Comparison of ENCODE assay signal across 12 cellular contexts in genomic region chr12:6771091-6771495, GRCh38. TPM values are rescaled to one million over a fixed set of nuclear protein-coding genes. Genes with fewer than 3 reads are reported as not detected.
A peak's percentile ranks its signal among the peaks of the same experiment; 100 is the strongest.
DNase-seq lines count a peak whose midpoint lies in the region; ATAC-seq and TF ChIP-seq lines count a peak whose summit lies in the region.
"Had no signal": no experiment of that assay in that cellular context is flagged by ENCODE, and none has a peak within 500 bp of the region (broad histone marks: within the 10 kb centered on the region; RNA-seq: fewer than 3 reads in every experiment).

No MANE protein-coding gene starts in this region.

- H3K4me1 ChIP-seq in gastroesophageal sphincter, result peaks cover 0 to 72% (median 44%) of the 10 kb centered on the region in 3 donors
- peaks cover 6 to 79% (median 52%) of the 10 kb centered on the region in 4 donors for H3K4me1 ChIP-seq in transverse colon

- H3K36me3 Mint-ChIP-seq in activated T-cell treated with anti-CD3 and anti-CD28 coated beads, Interleukin-2, amount 50 U/mL, for 72 hours (ENCODE audit: insufficient read depth in 2 of 2), result peaks cover 20 to 22% of the 10 kb centered on the region in 2 donors
- H3K36me3 Mint-ChIP-seq: naive thymus-derived CD8-positive, alpha-beta T cell had no signal

- H3K27ac Mint-ChIP-seq in activated T-cell treated with anti-CD3 and anti-CD28 coated beads, Interleukin-2, amount 50 U/mL, for 72 hours, result no peak overlapping the region

- WGBS in gastroesophageal sphincter (ENCODE audit: low coverage in 1 of 2), 2 donors, result 60% methylated on average over 1 of the region's 4 CpGs; no CpG with 5 or more reads in 1 of the 2 donors
- 70 to 91% methylated on average over 3 to 4 of the region's 4 CpGs for WGBS in transverse colon (ENCODE audit: low coverage in 1 of 2), 2 donors

- H3K27me3 ChIP-seq in WERI-Rb-1 (ENCODE audit: insufficient read depth, low read depth, severe bottlenecking) (no peaks in the 10 kb centered on the region), gastroesophageal sphincter (no peaks in the 10 kb centered on the region), transverse colon (no peaks in the 10 kb centered on the region)

- no peaks in the 10 kb centered on the region for H3K9me3 Mint-ChIP-seq in activated T-cell treated with anti-CD3 and anti-CD28 coated beads, Interleukin-2, amount 50 U/mL, for 72 hours
- H3K9me3 Mint-ChIP-seq: naive thymus-derived CD8-positive, alpha-beta T cell had no signal

- H3K9me3 ChIP-seq in WERI-Rb-1 (ENCODE audit: severe bottlenecking) (no peaks in the 10 kb centered on the region), gastroesophageal sphincter (no peaks in the 10 kb centered on the region), transverse colon (no peaks in the 10 kb centered on the region)

- in situ Hi-C loops in transverse colon (cut with MboI; ENCODE audit: low pct_ligation_motif_present in 1 of 4, low pct_unique_long_range_greater_than_20kb in 1 of 4, low sequenced_read_pairs in 3 of 4), result no loop called here

- peaks cover 22% of the 10 kb centered on the region for H3K27me3 Mint-ChIP-seq in activated T-cell treated with anti-CD3 and anti-CD28 coated beads, Interleukin-2, amount 50 U/mL, for 72 hours (ENCODE audit: low read depth)

- no peak for TF ChIP-seq CTCF in WERI-Rb-1 (IDR thresholded peaks at IDR 0.05; ENCODE audit: low read depth, low read length)
- TF ChIP-seq CTCF in gastroesophageal sphincter (IDR thresholded peaks at IDR 0.05), result no peak
- no peak for TF ChIP-seq CTCF in transverse colon (IDR thresholded peaks at IDR 0.05)

- H3K4me3 ChIP-seq in WERI-Rb-1 (ENCODE audit: low read depth, low read length) (no peak overlapping the region), gastroesophageal sphincter (no peak overlapping the region), transverse colon (no peak overlapping the region)
- H3K4me3 ChIP-seq: PC-9 had no signal

- H3K36me3 ChIP-seq in WERI-Rb-1 (peaks cover 63% of the 10 kb centered on the region), gastroesophageal sphincter (peaks cover 0 to 26% of the 10 kb centered on the region in 2 donors), transverse colon (no peaks in the 10 kb centered on the region)

- TF ChIP-seq POLR2A in gastroesophageal sphincter (IDR thresholded peaks at IDR 0.05) (no peak), transverse colon (IDR thresholded peaks at IDR 0.05) (no peak)

- TF ChIP-seq EP300 in gastroesophageal sphincter (IDR thresholded peaks at IDR 0.05), result no peak
- no peak for TF ChIP-seq EP300 in transverse colon (IDR thresholded peaks at IDR 0.05; ENCODE audit: low read depth)

- H3K4me1 Mint-ChIP-seq in activated T-cell treated with anti-CD3 and anti-CD28 coated beads, Interleukin-2, amount 50 U/mL, for 72 hours (ENCODE audit: low read depth), result peaks cover 85% of the 10 kb centered on the region

- ATAC-seq in activated T-cell treated with anti-CD3 and anti-CD28 coated beads, Interleukin-2, amount 50 U/mL, for 72 hours (replicated peaks in 1 of 2), result no peak
- ATAC-seq in gastroesophageal sphincter, result no peak
- ATAC-seq: naive thymus-derived CD8-positive, alpha-beta T cell had no signal

- intact Hi-C loops in transverse colon (cut with DNase I; ENCODE audit: low total_unique reads), result loop anchor here (10.0 kb wide), 1 partner anchor 156 kb away; no protein-coding TSS in a partner anchor

- H3K27ac ChIP-seq in WERI-Rb-1 (peak overlapping the region; percentile 96), gastroesophageal sphincter (peak overlapping the region in 3 of 4 donors; percentile 97 to 99 (median 97)), transverse colon (peak overlapping the region; percentile 14 to 93 (median 58))
- H3K27ac ChIP-seq: PC-9 had no signal

- no peak for DNase-seq in activated T-cell treated with anti-CD3 and anti-CD28 coated beads, Interleukin-2, amount 50 U/mL, for 72 hours
- DNase-seq in activated T-cell treated with anti-CD3 and anti-CD28 coated beads, Interleukin-2, amount 50 U/mL, for 1 hour, result no peak
- no peak for DNase-seq in WERI-Rb-1
- DNase-seq in transverse colon, result no peak
- no peak for DNase-seq in NCI-H524 treated with DMSO at 0.1 percent for 48 hours (lab: John Stamatoyannopoulos, UW)
- DNase-seq in DMS79 (lab: John Stamatoyannopoulos, UW), result no peak
- no peak for DNase-seq in central memory CD4-positive, alpha-beta T cell
- DNase-seq: NCI-H1092 treated with DMSO at 0.1 percent for 48 hours, PC-9 had no signal

- H3K4me3 Mint-ChIP-seq in activated T-cell treated with anti-CD3 and anti-CD28 coated beads, Interleukin-2, amount 50 U/mL, for 72 hours, result peak overlapping the region; percentile 26 to 78
- H3K4me3 Mint-ChIP-seq: B cell had no signal

RNA-seq across cellular contexts. Expression of gene LAG3, which starts 1.2 kb away (rescaled TPM):
- total RNA-seq in activated T-cell treated with anti-CD3 and anti-CD28 coated beads, Interleukin-2, amount 50 U/mL, for 72 hours, result 100 to 1,000 TPM; 117 to 188 TPM
- total RNA-seq in gastroesophageal sphincter (1 to 10 TPM in 3 of 4 donors, under 1 TPM in 1; 0.30 to 3.0 (median 1.9) TPM), transverse colon (1 to 10 TPM in 1 of 4 donors, under 1 TPM in 1, not detected in 2; 0.68 to 1.4 TPM)
- total RNA-seq: B cell had no signal

RNA-seq across cellular contexts. Expression of gene PTMS, which starts 4.9 kb away (rescaled TPM):
- total RNA-seq in activated T-cell treated with anti-CD3 and anti-CD28 coated beads, Interleukin-2, amount 50 U/mL, for 72 hours, result 100 to 1,000 TPM; 119 to 154 TPM
- total RNA-seq in gastroesophageal sphincter (100 to 1,000 TPM; 259 to 516 (median 325) TPM), transverse colon (100 to 1,000 TPM in 1 of 4 donors, 10 to 100 TPM in 3; 64.0 to 124 (median 83.9) TPM)

RNA-seq across cellular contexts. Expression of gene MLF2, which starts 18.2 kb away (rescaled TPM):
- total RNA-seq in activated T-cell treated with anti-CD3 and anti-CD28 coated beads, Interleukin-2, amount 50 U/mL, for 72 hours, result 100 to 1,000 TPM; 122 to 134 TPM
- total RNA-seq in gastroesophageal sphincter, result 100 to 1,000 TPM; 140 to 290 (median 216) TPM
- 100 to 1,000 TPM; 100 to 360 (median 164) TPM for total RNA-seq in transverse colon

RNA-seq across cellular contexts. Expression of gene CD4, which starts 18.2 kb away (rescaled TPM):
- 100 to 1,000 TPM; 126 to 141 TPM for total RNA-seq in activated T-cell treated with anti-CD3 and anti-CD28 coated beads, Interleukin-2, amount 50 U/mL, for 72 hours
- total RNA-seq in gastroesophageal sphincter (10 to 100 TPM in 2 of 4 donors, 1 to 10 TPM in 2; 2.6 to 15.2 (median 9.1) TPM), transverse colon (1 to 10 TPM in 3 of 4 donors, under 1 TPM in 1; 1.00 to 7.9 (median 2.8) TPM)

RNA-seq across cellular contexts. Expression of gene COPS7A, which starts 47.2 kb away (rescaled TPM):
- 10 to 100 TPM; 30.2 to 39.7 TPM for total RNA-seq in activated T-cell treated with anti-CD3 and anti-CD28 coated beads, Interleukin-2, amount 50 U/mL, for 72 hours
- total RNA-seq in gastroesophageal sphincter (10 to 100 TPM; 54.4 to 69.5 (median 55.4) TPM), transverse colon (10 to 100 TPM; 13.1 to 44.9 (median 36.9) TPM)

Comparison
In these comparisons a context has a peak if more than half of its experiments do, and no peak if none do; other contexts are left out.
1. RNA of gene LAG3, which starts 1.2 kb away (total RNA-seq): 117 to 188 TPM in activated T-cell treated with anti-CD3 and anti-CD28 coated beads, Interleukin-2, amount 50 U/mL, for 72 hours; 0.30 to 3.0 TPM in gastroesophageal sphincter and 0.68 to 1.4 TPM in transverse colon; every median in the first group is over 10 times any median in the second.
2. Peak in every context shown above with its lines, with median percentiles within 50 percentile points of each other: H3K27ac ChIP-seq.